Comparison of ENCODE assay signal across 8 cellular contexts in genomic region chr1:19704247-19705113, GRCh38. TPM values are rescaled to one million over a fixed set of nuclear protein-coding genes. Genes with fewer than 3 reads are reported as not detected.
DNase-seq lines count a peak whose midpoint lies in the region; ATAC-seq and TF ChIP-seq lines count a peak whose summit lies in the region.

No MANE protein-coding gene starts in this region.

- H3K36me3 ChIP-seq in left lung = peaks cover 0 to 18% of the 10 kb centered on the region in 2 donors

- intact Hi-C loops in Right ventricle myocardium inferior (cut with DNase I) (loop anchor here (1.0 kb wide), 1 partner anchor 43 kb away; no protein-coding TSS in a partner anchor), cardiac septum (cut with DNase I) (loop anchor here (2.0 kb wide), 1 partner anchor 44 kb away; no protein-coding TSS in a partner anchor), left lung (cut with DNase I) (no loop called here)

- ATAC-seq in Right ventricle myocardium inferior (peak; percentile 86), left lung (peak; percentile 99), HG02571 (IDR thresholded peaks at IDR 0.05; ENCODE audit: unreplicated experiment) (no peak)

- H3K9me3 ChIP-seq in left lung = no peaks in the 10 kb centered on the region

- DNase-seq in Right ventricle myocardium inferior (ENCODE audit: missing footprints) (peak; percentile 73), cardiac septum (ENCODE audit: low spot score) (no peak), NCI-H1694 treated with DMSO at 0.1 percent for 48 hours (lab: John Stamatoyannopoulos, UW) (peak; percentile 9), dermis blood vessel endothelial cell (peak; percentile 85), left lung (peak; percentile 57 to 87)
- DNase-seq in activated CD4-positive, alpha-beta T cell treated with anti-CD3 and anti-CD28 coated beads for 4 hours = peak; percentile 59 to 63
- peak; percentile 40 to 62 for DNase-seq in stimulated activated CD4-positive, alpha-beta T cell treated with anti-CD3 and anti-CD28 coated beads, Interleukin-4, amount 100 ng/mL, for 4 hours

- H3K27me3 ChIP-seq in left lung = no peaks in the 10 kb centered on the region

- no peak overlapping the region for H3K4me3 ChIP-seq in left lung

- no peak overlapping the region for H3K27ac ChIP-seq in left lung

- TF ChIP-seq CTCF in left lung (IDR thresholded peaks at IDR 0.05) = peak; percentile 82 to 87

- H3K4me1 ChIP-seq in left lung = no peaks in the 10 kb centered on the region

RNA-seq across cellular contexts. Expression of gene HTR6, which starts 39.8 kb away (rescaled TPM):
- total RNA-seq in Right ventricle myocardium inferior (not detected), cardiac septum (not detected), dermis blood vessel endothelial cell (not detected in 2 replicates), left lung (not detected)

Comparison
In these comparisons a context has a peak if more than half of its experiments do, and no peak if none do; other contexts are left out.
1. intact Hi-C loops: an anchor here in Right ventricle myocardium inferior (1.0 kb wide) and cardiac septum (2.0 kb wide); none called in left lung.